In the genomic region with DNA sequence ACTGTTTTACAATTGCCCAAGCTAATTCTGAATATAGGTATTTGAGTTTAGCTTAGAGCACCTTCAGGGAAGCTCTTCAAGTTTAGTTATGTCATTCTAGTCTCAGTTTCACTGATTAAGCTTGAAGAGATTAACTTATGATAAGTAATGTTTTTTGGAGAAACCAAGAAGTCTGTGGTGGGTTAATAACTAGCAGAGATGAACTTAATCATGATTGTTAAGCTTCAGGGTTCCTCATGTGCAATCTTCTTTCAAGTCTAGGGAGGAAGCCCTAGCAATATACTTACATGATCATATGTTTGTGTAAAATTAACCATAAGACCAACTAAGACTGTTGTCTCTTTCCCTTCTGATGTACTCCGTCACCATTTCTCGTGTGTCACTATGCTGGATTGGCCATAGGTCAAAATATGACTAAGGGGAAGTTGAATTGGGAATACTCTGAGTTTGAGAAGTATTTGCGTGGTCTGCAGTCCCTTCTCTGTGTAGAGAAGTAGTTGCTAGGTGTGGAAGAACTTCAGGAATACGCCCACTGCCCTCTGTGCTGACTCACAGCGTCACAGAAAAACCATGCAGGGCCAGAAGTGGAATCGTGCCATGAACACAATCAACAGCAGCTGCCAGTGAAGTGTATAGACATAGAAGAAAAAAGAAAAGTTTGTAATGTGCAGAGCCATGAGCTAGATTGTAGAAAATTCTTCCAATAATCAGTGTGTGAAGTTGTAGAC, we compare ENCODE assay signal across 1 cellular context.
TF ChIP-seq lines count a peak whose summit lies in the region.

No MANE protein-coding gene starts in this region.

TF ChIP-seq in SK-N-SH treated with all-trans-retinoic acid at 6 μM for 48 hours, 23 proteins besides CTCF, POLR2A, EP300 and RAD21 (continued from another document):
- TF ChIP-seq, protein P1, sequence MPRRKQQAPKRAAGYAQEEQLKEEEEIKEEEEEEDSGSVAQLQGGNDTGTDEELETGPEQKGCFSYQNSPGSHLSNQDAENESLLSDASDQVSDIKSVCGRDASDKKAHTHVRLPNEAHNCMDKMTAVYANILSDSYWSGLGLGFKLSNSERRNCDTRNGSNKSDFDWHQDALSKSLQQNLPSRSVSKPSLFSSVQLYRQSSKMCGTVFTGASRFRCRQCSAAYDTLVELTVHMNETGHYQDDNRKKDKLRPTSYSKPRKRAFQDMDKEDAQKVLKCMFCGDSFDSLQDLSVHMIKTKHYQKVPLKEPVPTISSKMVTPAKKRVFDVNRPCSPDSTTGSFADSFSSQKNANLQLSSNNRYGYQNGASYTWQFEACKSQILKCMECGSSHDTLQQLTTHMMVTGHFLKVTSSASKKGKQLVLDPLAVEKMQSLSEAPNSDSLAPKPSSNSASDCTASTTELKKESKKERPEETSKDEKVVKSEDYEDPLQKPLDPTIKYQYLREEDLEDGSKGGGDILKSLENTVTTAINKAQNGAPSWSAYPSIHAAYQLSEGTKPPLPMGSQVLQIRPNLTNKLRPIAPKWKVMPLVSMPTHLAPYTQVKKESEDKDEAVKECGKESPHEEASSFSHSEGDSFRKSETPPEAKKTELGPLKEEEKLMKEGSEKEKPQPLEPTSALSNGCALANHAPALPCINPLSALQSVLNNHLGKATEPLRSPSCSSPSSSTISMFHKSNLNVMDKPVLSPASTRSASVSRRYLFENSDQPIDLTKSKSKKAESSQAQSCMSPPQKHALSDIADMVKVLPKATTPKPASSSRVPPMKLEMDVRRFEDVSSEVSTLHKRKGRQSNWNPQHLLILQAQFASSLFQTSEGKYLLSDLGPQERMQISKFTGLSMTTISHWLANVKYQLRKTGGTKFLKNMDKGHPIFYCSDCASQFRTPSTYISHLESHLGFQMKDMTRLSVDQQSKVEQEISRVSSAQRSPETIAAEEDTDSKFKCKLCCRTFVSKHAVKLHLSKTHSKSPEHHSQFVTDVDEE (CRISPR knock-in tag; IDR thresholded peaks at IDR 0.05) = no peak
- TF ChIP-seq, protein P2, sequence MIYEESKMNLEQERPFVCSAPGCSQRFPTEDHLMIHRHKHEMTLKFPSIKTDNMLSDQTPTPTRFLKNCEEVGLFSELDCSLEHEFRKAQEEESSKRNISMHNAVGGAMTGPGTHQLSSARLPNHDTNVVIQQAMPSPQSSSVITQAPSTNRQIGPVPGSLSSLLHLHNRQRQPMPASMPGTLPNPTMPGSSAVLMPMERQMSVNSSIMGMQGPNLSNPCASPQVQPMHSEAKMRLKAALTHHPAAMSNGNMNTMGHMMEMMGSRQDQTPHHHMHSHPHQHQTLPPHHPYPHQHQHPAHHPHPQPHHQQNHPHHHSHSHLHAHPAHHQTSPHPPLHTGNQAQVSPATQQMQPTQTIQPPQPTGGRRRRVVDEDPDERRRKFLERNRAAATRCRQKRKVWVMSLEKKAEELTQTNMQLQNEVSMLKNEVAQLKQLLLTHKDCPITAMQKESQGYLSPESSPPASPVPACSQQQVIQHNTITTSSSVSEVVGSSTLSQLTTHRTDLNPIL (CRISPR knock-in tag; IDR thresholded peaks at IDR 0.05; ENCODE audit: low read depth) = no peak
- TF ChIP-seq, protein P3, sequence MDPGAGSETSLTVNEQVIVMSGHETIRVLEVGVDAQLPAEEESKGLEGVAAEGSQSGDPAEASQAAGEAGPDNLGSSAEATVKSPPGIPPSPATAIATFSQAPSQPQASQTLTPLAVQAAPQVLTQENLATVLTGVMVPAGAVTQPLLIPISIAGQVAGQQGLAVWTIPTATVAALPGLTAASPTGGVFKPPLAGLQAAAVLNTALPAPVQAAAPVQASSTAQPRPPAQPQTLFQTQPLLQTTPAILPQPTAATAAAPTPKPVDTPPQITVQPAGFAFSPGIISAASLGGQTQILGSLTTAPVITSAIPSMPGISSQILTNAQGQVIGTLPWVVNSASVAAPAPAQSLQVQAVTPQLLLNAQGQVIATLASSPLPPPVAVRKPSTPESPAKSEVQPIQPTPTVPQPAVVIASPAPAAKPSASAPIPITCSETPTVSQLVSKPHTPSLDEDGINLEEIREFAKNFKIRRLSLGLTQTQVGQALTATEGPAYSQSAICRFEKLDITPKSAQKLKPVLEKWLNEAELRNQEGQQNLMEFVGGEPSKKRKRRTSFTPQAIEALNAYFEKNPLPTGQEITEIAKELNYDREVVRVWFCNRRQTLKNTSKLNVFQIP (CRISPR knock-in tag; IDR thresholded peaks at IDR 0.05; ENCODE audit: borderline replicate concordance, low read depth) = no peak
- TF ChIP-seq, protein P4, sequence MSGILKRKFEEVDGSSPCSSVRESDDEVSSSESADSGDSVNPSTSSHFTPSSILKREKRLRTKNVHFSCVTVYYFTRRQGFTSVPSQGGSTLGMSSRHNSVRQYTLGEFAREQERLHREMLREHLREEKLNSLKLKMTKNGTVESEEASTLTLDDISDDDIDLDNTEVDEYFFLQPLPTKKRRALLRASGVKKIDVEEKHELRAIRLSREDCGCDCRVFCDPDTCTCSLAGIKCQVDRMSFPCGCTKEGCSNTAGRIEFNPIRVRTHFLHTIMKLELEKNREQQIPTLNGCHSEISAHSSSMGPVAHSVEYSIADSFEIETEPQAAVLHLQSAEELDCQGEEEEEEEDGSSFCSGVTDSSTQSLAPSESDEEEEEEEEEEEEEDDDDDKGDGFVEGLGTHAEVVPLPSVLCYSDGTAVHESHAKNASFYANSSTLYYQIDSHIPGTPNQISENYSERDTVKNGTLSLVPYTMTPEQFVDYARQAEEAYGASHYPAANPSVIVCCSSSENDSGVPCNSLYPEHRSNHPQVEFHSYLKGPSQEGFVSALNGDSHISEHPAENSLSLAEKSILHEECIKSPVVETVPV (CRISPR knock-in tag; IDR thresholded peaks at IDR 0.05) = no peak
TF ChIP-seq in SK-N-SH treated with all-trans-retinoic acid at 6 μM for 48 hours: peak in this region for 0.
